In the genomic region with DNA sequence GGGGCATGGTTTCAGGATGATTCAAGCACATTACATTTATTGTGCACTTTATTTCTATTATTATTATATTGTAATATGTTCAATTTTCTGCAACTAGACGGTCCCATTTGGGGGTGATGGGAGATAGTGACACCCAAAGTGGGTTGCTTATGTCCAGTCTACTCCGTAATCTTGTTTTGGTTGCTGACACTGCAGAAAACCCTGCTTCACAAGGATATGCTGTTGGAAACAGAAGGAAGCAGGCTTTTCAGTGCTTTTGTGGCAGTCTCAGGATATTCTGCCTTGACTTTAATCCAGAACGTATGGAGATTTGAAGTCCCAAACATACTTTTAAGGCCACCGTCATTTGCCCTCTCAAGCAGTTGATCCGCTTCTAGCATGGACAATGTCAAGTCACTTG, we compare ENCODE assay signal across 23 cellular contexts.
"Had no signal": no experiment of that assay in that cellular context is flagged by ENCODE, and none has a peak within 500 bp of the region (broad histone marks: within the 10 kb centered on the region; RNA-seq: fewer than 3 reads in every experiment).

No MANE protein-coding gene starts in this region.

- DNase-seq: effector CD8-positive, alpha-beta T cell; effector memory CD8-positive, alpha-beta T cell; endodermal cell; erythroblast; esophagus squamous epithelium; foreskin melanocyte; gastrocnemius medialis; glutamatergic neuron; head of caudate nucleus; heart right ventricle; hippocampal formation; left cardiac atrium; left lung; left ventricle myocardium superior; lower lobe of right lung; mesenchymal stem cell; midbrain had no signal

- H3K4me3 ChIP-seq: coronary artery, esophagus squamous epithelium, gastrocnemius medialis, heart right ventricle, left lung, lower lobe of right lung had no signal

- H3K27me3 ChIP-seq: esophagus squamous epithelium, gastrocnemius medialis, heart right ventricle, left lung had no signal

- FAIRE-seq: endometrium, islet of Langerhans, keratinocyte had no signal

- H3K36me3 ChIP-seq: esophagus squamous epithelium, gastrocnemius medialis, heart right ventricle, left lung, lower lobe of right lung had no signal

- H3K4me1 ChIP-seq: lower lobe of right lung had no signal

- H3K9me3 ChIP-seq: esophagus squamous epithelium, gastrocnemius medialis, heart right ventricle, left lung, lower lobe of right lung had no signal

- H3K27ac ChIP-seq: coronary artery, epithelial cell of prostate, heart right ventricle, left lung, lower lobe of right lung had no signal

- ATAC-seq: effector memory CD8-positive, alpha-beta T cell; esophagus mucosa; gastrocnemius medialis; heart right ventricle; left cardiac atrium; left lung; left ventricle myocardium superior; lower lobe of right lung had no signal
